ENCODE assay signal across 8 cellular contexts in the genomic region with DNA sequence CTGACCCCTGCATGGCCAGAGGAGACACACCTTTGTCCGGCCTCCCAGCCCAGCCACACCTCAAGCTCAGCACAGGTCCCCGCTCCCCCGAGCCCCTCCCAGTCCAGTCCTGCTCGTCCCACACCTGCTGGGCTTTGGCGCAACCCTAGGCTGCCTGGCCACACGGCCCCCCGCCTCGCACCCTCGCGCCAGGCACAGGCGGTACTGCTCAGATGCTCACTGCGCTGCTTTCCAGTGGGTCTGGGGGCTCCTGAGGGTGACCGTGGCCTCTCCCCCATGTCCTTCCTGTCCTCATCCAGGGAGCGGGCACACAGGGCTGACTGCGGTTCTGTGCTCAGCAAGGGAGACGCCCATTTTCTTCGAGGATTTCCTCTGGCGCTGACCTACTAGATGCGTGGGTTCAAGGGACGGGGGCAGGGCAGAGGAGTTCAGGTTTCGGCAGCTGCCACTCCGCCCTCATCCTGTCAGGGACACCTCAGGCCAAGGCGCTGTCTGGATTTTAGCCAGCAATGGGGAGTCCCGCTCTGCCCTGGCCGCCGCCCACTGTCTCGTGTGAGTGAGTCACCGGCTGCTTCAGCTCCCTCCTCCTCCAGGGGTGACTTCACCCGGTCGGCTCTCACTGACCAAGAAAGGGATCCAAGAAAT.
DNase-seq lines count a peak whose midpoint lies in the region; ATAC-seq and TF ChIP-seq lines count a peak whose summit lies in the region.

No MANE protein-coding gene starts in this region.

- H3K9me3 ChIP-seq in vagina = no peaks in the 10 kb centered on the region

- no peak for TF ChIP-seq POLR2A in vagina (IDR thresholded peaks at IDR 0.05)

- intact Hi-C loops in activated naive CD4-positive, alpha-beta T cell treated with anti-CD3 and anti-CD28 coated beads for 36 hours (cut with micrococcal nuclease) = no loop called here
- intact Hi-C loops in posterior cingulate gyrus (cut with DNase I) = no loop called here
- intact Hi-C loops in vagina (cut with DNase I) = no loop called here

- H3K4me1 ChIP-seq in vagina = peaks cover 42% of the 10 kb centered on the region

- no peaks in the 10 kb centered on the region for H3K36me3 ChIP-seq in vagina

- peaks cover 5% of the 10 kb centered on the region for H3K4me1 Mint-ChIP-seq in activated naive CD4-positive, alpha-beta T cell treated with anti-CD3 and anti-CD28 coated beads for 36 hours (ENCODE audit: low read depth)

- CTCF ChIA-PET in activated naive CD4-positive, alpha-beta T cell treated with anti-CD3 and anti-CD28 coated beads for 36 hours (lab: Charles Lee) = no interaction called here

- H3K27ac Mint-ChIP-seq in activated naive CD4-positive, alpha-beta T cell treated with anti-CD3 and anti-CD28 coated beads for 36 hours = no peak overlapping the region

- H3K36me3 Mint-ChIP-seq in activated naive CD4-positive, alpha-beta T cell treated with anti-CD3 and anti-CD28 coated beads for 36 hours (ENCODE audit: low read depth) = no peaks in the 10 kb centered on the region

- no peak overlapping the region for H3K4me3 ChIP-seq in vagina

- H3K27me3 ChIP-seq in vagina = no peaks in the 10 kb centered on the region

- ATAC-seq in HG02588 (IDR thresholded peaks at IDR 0.05; ENCODE audit: unreplicated experiment) = peak; percentile 65
- ATAC-seq in HG02840 (IDR thresholded peaks at IDR 0.05; ENCODE audit: low FRiP score, unreplicated experiment) = no peak

- DNase-seq in ELR (ENCODE audit: low read depth) (peak; percentile 97), OCI-M1 (lab: John Stamatoyannopoulos, UW) (peak; percentile 89), glomerular visceral epithelial cell (ENCODE audit: extremely low spot score) (peak; percentile 95), posterior cingulate gyrus (peak in 8 of 10 donors; percentile 41 to 92 (median 58)), vagina (ENCODE audit: extremely low spot score in 2 of 2) (peak in 1 of 2 donors; percentile 98)
- DNase-seq in activated naive CD4-positive, alpha-beta T cell treated with anti-CD3 and anti-CD28 coated beads for 36 hours = peak; percentile 95

- no peak for TF ChIP-seq CTCF in vagina (IDR thresholded peaks at IDR 0.05)

- H3K27me3 Mint-ChIP-seq in activated naive CD4-positive, alpha-beta T cell treated with anti-CD3 and anti-CD28 coated beads for 36 hours (ENCODE audit: low read depth) = peaks cover 14% of the 10 kb centered on the region

- H3K27ac ChIP-seq in vagina = peak overlapping the region; percentile 87

- no peaks in the 10 kb centered on the region for H3K9me3 Mint-ChIP-seq in activated naive CD4-positive, alpha-beta T cell treated with anti-CD3 and anti-CD28 coated beads for 36 hours

- H3K4me3 Mint-ChIP-seq in activated naive CD4-positive, alpha-beta T cell treated with anti-CD3 and anti-CD28 coated beads for 36 hours = no peak overlapping the region
